11 cellular contexts compared by ENCODE assay signal in genomic region chr13:112395022-112395421, GRCh38. TPM values are rescaled to one million over a fixed set of nuclear protein-coding genes. Genes with fewer than 3 reads are reported as not detected.
DNase-seq lines count a peak whose midpoint lies in the region; ATAC-seq, FAIRE-seq and TF ChIP-seq lines count a peak whose summit lies in the region.
"Not testable (repeated sequence)": the region's sequence is repeated elsewhere in the genome, so short reads cannot be mapped to it uniquely, and the experiment has no call there.
"Had no signal": no experiment of that assay in that cellular context is flagged by ENCODE, and none has a peak within 500 bp of the region (broad histone marks: within the 10 kb centered on the region; RNA-seq: fewer than 3 reads in every experiment).

No MANE protein-coding gene starts in this region.

- not testable (repeated sequence) for FAIRE-seq in GM12878 (lab: Jason Lieb, UNC)

- TF ChIP-seq EP300 in GM12878 (IDR thresholded peaks at IDR 0.05; ENCODE audit: borderline replicate concordance in 1 of 2, control insufficient read depth in 1 of 2, low read depth in 2 of 2, low read length in 2 of 2) = not testable (repeated sequence)

- in situ Hi-C loops in GM12878 (cut with MboI) = loop anchor here (5.0 kb wide), 1 partner anchor 1443 kb away; no protein-coding TSS in a partner anchor

- TF ChIP-seq RAD21 in GM12878 (IDR thresholded peaks at IDR 0.05; ENCODE audit: insufficient read depth, low read depth, low read length) = not testable (repeated sequence)

- DNase-seq in Daoy (ENCODE audit: low read depth) (peak; percentile 44), RKO (ENCODE audit: low spot score) (peak; percentile 29), myocyte (ENCODE audit: low read depth) (peak; percentile 2)
- DNase-seq in activated CD4-positive, alpha-beta T cell treated with anti-CD3 and anti-CD28 coated beads for 36 hours; GM12878 (ENCODE audit: low read depth, low spot score); foreskin keratinocyte; stimulated activated naive CD8-positive, alpha-beta T cell treated with anti-CD3 and anti-CD28 coated beads, Interleukin-15, Interleukin-2, amounts not matched to agents 100 U/mL and 50 U/mL, for 24 hours: not testable (repeated sequence)

- TF ChIP-seq POLR2A in GM12878 (IDR thresholded peaks at IDR 0.05; ENCODE audit: low read depth, low read length) = not testable (repeated sequence)

- not testable (repeated sequence) for H3K27ac Mint-ChIP-seq in activated CD4-positive, alpha-beta T cell treated with anti-CD3 and anti-CD28 coated beads for 36 hours

- ATAC-seq in activated CD4-positive, alpha-beta T cell treated with anti-CD3 and anti-CD28 coated beads for 36 hours = peak; percentile 74
- ATAC-seq in GM12878 (peak; percentile 23; the same call in 1 of the 3 replicates), foreskin keratinocyte (peak; percentile 64)
- peak; percentile 39 for ATAC-seq in stimulated activated naive CD8-positive, alpha-beta T cell treated with anti-CD3 and anti-CD28 coated beads, Interleukin-15, Interleukin-2, amounts not matched to agents 100 U/mL and 50 U/mL, for 24 hours

- RAD21 ChIA-PET in GM12878 (lab: Charles Lee; ENCODE audit: unreplicated experiment) = not testable (repeated sequence)

- H3K4me3 Mint-ChIP-seq in activated CD4-positive, alpha-beta T cell treated with anti-CD3 and anti-CD28 coated beads for 36 hours = not testable (repeated sequence)

- not testable (repeated sequence) for H2AFZ ChIP-seq in GM12878 (ENCODE audit: control insufficient read depth, low read depth, low read length)

- H3K79me2 ChIP-seq in GM12878 (ENCODE audit: control insufficient read depth, insufficient read depth, low read length) = not testable (repeated sequence)

- TF ChIP-seq CTCF in HEK293 (tag by site-specific recombination; IDR thresholded peaks at IDR 0.05); GM12878 (IDR thresholded peaks at IDR 0.05 in 2 of 3, conservative IDR thresholded peaks at IDR 0.05 in 1 of 3; ENCODE audit: control insufficient read depth in 2 of 3, extremely low read depth in 1 of 3, insufficient read depth in 1 of 3, low read depth in 3 of 3, low read length in 3 of 3); foreskin keratinocyte (conservative IDR thresholded peaks at IDR 0.05): not testable (repeated sequence)

- intact Hi-C loops in activated CD4-positive, alpha-beta T cell treated with anti-CD3 and anti-CD28 coated beads for 36 hours (cut with DNase I, micrococcal nuclease); GM12878 (cut with micrococcal nuclease; ENCODE audit: unreplicated experiment): not testable (repeated sequence)

- BruUV-seq in GM12878 (replicated peaks; lab: Mats Ljungman, UMichigan) = not testable (repeated sequence)

- not testable (repeated sequence) for H3K27me3 Mint-ChIP-seq in activated CD4-positive, alpha-beta T cell treated with anti-CD3 and anti-CD28 coated beads for 36 hours

- SMC1A ChIA-PET in GM12878 (lab: Charles Lee; ENCODE audit: uncharacterized antibody, unreplicated experiment) = not testable (repeated sequence)

- H3K4me2 ChIP-seq in GM12878 (ENCODE audit: control insufficient read depth, insufficient read depth) = not testable (repeated sequence)

- CTCF ChIA-PET in HEK293 (lab: Yijun Ruan, JAX); activated CD4-positive, alpha-beta T cell treated with anti-CD3 and anti-CD28 coated beads for 36 hours (lab: Charles Lee); GM12878 (lab: Yijun Ruan, JAX): not testable (repeated sequence)

- H3K27me3 ChIP-seq in GM12878 (replicated peaks in 1 of 2; ENCODE audit: control insufficient read depth in 2 of 2, insufficient read depth in 2 of 2, low read length in 1 of 2); foreskin keratinocyte: not testable (repeated sequence)

- H3K4me1 ChIP-seq in HEK293 (ENCODE audit: control insufficient read depth, insufficient read depth, low read length); GM12878 (ENCODE audit: control insufficient read depth, insufficient read depth, low read length); foreskin keratinocyte: not testable (repeated sequence)

- H3K27ac ChIP-seq in HEK293 (ENCODE audit: extremely low read depth, low read depth, low read length); GM12878 (ENCODE audit: control insufficient read depth, insufficient read depth); foreskin keratinocyte: not testable (repeated sequence)

- not testable (repeated sequence) for H3K4me3 ChIP-seq in HEK293 (ENCODE audit: low read depth, low read length); GM12878

- H3K9me3 Mint-ChIP-seq in activated CD4-positive, alpha-beta T cell treated with anti-CD3 and anti-CD28 coated beads for 36 hours (ENCODE audit: low read depth) = not testable (repeated sequence)

- not testable (repeated sequence) for H3K9ac ChIP-seq in GM12878 (ENCODE audit: control insufficient read depth, insufficient read depth, low read length)

- POLR2A ChIA-PET in HEK293 (lab: Yijun Ruan, JAX); activated CD4-positive, alpha-beta T cell treated with anti-CD3 and anti-CD28 coated beads for 36 hours (lab: Charles Lee); GM12878 (lab: Charles Lee): not testable (repeated sequence)

- H3K36me3 ChIP-seq in HEK293 (ENCODE audit: control insufficient read depth in 2 of 2, insufficient read depth in 1 of 2, low read length in 2 of 2); GM12878 (ENCODE audit: control insufficient read depth in 2 of 2, insufficient read depth in 2 of 2, low read length in 1 of 2): not testable (repeated sequence)

- H4K20me1 ChIP-seq in GM12878 (ENCODE audit: control insufficient read depth, insufficient read depth) = not testable (repeated sequence)

- H3K9me3 ChIP-seq in HEK293 (ENCODE audit: control insufficient read depth, insufficient read depth, low read depth, low read length); GM12878 (replicated peaks; ENCODE audit: control insufficient read depth, insufficient read depth, low read length): not testable (repeated sequence)

- not testable (repeated sequence) for H3K36me3 Mint-ChIP-seq in activated CD4-positive, alpha-beta T cell treated with anti-CD3 and anti-CD28 coated beads for 36 hours (ENCODE audit: low read depth)

- H3K4me1 Mint-ChIP-seq in activated CD4-positive, alpha-beta T cell treated with anti-CD3 and anti-CD28 coated beads for 36 hours = not testable (repeated sequence)

- WGBS in GM12878 (ENCODE audit: insufficient coverage, insufficient replicate concordance, low lambda C conversion rate, missing lambda C conversion rate) = 43% methylated on average over 16 of the region's 16 CpGs

TF ChIP-seq in HEK293, 187 proteins besides CTCF, POLR2A, EP300 and RAD21:
- peak; percentile 23; the same call in 1 of the 2 replicates for TF ChIP-seq ZNF335 (tag by site-specific recombination; conservative IDR thresholded peaks at IDR 0.05)

RNA-seq across cellular contexts. Expression of gene SPACA7, which starts 18.9 kb away (rescaled TPM):
- total RNA-seq in Daoy (2014; rRNA removed; shearing (Covaris generic)) = not detected in 2 replicates
- not detected for total RNA-seq in activated CD4-positive, alpha-beta T cell treated with anti-CD3 and anti-CD28 coated beads for 36 hours
- total RNA-seq in GM12878 (2013; cell fraction: nucleolus; rRNA removed) = not detected in 2 replicates
- total RNA-seq in GM12878 (2014; rRNA removed) = not detected in 2 replicates
- total RNA-seq in GM12878 (2014; rRNA removed; fragmentation: Illumina TruSeq; extraction: Trizol) = not detected in 2 replicates
- not detected in 2 replicates for total RNA-seq in GM12878 (2021)
- not detected for polyA plus RNA-seq in GM12878 (2011; ENCODE audit: low read depth)
- not detected in 2 replicates for polyA plus RNA-seq in GM12878 (2011; rRNA removed)
- polyA plus RNA-seq in GM12878 (2011; cell fraction: cytosol; rRNA removed) = not detected in 2 replicates
- not detected in 2 replicates for polyA plus RNA-seq in GM12878 (2011; cell fraction: nucleus; rRNA removed)
- not detected in 2 replicates for polyA plus RNA-seq in GM12878 (2012)
- not detected in 2 replicates for polyA plus RNA-seq in GM12878 (2014; fragmentation: Illumina TruSeq; extraction: Trizol)
- not detected for polyA plus RNA-seq in GM12878 (2014; fragmentation: Nextera tagmentation; extraction: Ambion mirVana)
- not detected in 2 replicates for polyA plus RNA-seq in GM12878 (2014; rRNA removed)
- not detected for polyA plus RNA-seq in GM12878 (2016; fragmentation: Nextera tagmentation; extraction: Ambion mirVana)
- polyA minus RNA-seq in GM12878 (2011; rRNA and poly(A)+ RNA removed) = not detected in 2 replicates
- polyA minus RNA-seq in GM12878 (2011; cell fraction: cytosol; rRNA and poly(A)+ RNA removed) = not detected in 2 replicates
- not detected in 2 replicates for polyA minus RNA-seq in GM12878 (2011; cell fraction: nucleus; rRNA and poly(A)+ RNA removed)
- not detected in 2 replicates for total RNA-seq in foreskin keratinocyte
- not detected in 2 replicates for polyA plus RNA-seq in foreskin keratinocyte
- total RNA-seq in myocyte = not detected in 2 replicates
- not detected for polyA plus RNA-seq in myocyte (2012)
- total RNA-seq: H9, HT-29 had no signal
- polyA plus RNA-seq: IgD-negative memory B cell had no signal

Comparison
In these comparisons a context has a peak if more than half of its experiments do, and no peak if none do; other contexts are left out.
1. ATAC-seq: peak in every context shown above with its lines; median percentile 74 in activated CD4-positive, alpha-beta T cell treated with anti-CD3 and anti-CD28 coated beads for 36 hours; 64 in foreskin keratinocyte; 39 in stimulated activated naive CD8-positive, alpha-beta T cell treated with anti-CD3 and anti-CD28 coated beads, Interleukin-15, Interleukin-2, amounts not matched to agents 100 U/mL and 50 U/mL, for 24 hours; 23 in GM12878.